In the genomic region with DNA sequence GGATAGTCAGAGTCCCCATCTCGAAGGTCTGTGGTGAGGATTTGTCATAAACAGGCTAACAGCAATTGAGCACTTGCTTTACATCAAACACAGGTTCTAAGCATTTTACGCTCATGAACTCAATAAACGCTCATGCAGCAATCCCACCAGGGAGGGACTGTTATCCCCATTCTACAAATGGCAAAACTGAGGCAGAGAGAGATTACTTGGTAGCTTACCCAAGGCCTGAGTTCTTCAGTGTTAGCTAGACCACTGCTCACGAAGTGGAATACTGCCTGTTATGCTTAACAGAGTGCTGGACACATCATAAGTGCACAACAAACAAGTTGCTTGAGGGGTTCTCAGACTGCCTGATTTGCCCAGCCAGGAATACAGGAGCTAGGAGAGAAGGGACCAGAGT, we compare ENCODE assay signal across 24 cellular contexts. TPM values are rescaled to one million over a fixed set of nuclear protein-coding genes. Genes with fewer than 3 reads are reported as not detected.
DNase-seq lines count a peak whose midpoint lies in the region; ATAC-seq and TF ChIP-seq lines count a peak whose summit lies in the region.
"Had no signal": no experiment of that assay in that cellular context is flagged by ENCODE, and none has a peak within 500 bp of the region (broad histone marks: within the 10 kb centered on the region; RNA-seq: fewer than 3 reads in every experiment).

No MANE protein-coding gene starts in this region.

- POLR2A ChIA-PET in Panc1 (lab: Charles Lee): interaction anchor here (1.0 kb wide), 1 partner anchor 13 kb away, joined by 23 read pairs; no protein-coding TSS in a partner anchor

- H3K27me3 ChIP-seq in GM23248 (replicated peaks; ENCODE audit: insufficient read depth) (no peaks in the 10 kb centered on the region), Panc1 (ENCODE audit: control insufficient read depth, insufficient read depth, low read length) (no peaks in the 10 kb centered on the region)

- ATAC-seq in Panc1 (peak; percentile 19), HG02763 (IDR thresholded peaks at IDR 0.05; ENCODE audit: unreplicated experiment) (no peak)
- no peak for ATAC-seq in stimulated activated effector memory CD8-positive, alpha-beta T cell treated with anti-CD3 and anti-CD28 coated beads, Interleukin-12 subunit alpha, Interleukin-12 subunit beta, amount 100 ng/mL, for 72 hours
- ATAC-seq: SK-N-SH treated with all-trans-retinoic acid at 6 μM for 48 hours, T-cell had no signal

- BruUV-seq in Panc1 (replicated peaks; lab: Mats Ljungman, UMichigan): no TSS peak

- H3K4me1 Mint-ChIP-seq in stimulated activated effector memory CD8-positive, alpha-beta T cell treated with anti-CD3 and anti-CD28 coated beads, Interleukin-12 subunit alpha, Interleukin-12 subunit beta, amount 100 ng/mL, for 72 hours: peaks cover 14% of the 10 kb centered on the region
- H3K4me1 Mint-ChIP-seq: T-cell had no signal

- no peak overlapping the region for H3K4me3 Mint-ChIP-seq in stimulated activated effector memory CD8-positive, alpha-beta T cell treated with anti-CD3 and anti-CD28 coated beads, Interleukin-12 subunit alpha, Interleukin-12 subunit beta, amount 100 ng/mL, for 72 hours
- H3K4me3 Mint-ChIP-seq: T-cell had no signal

- TF ChIP-seq CTCF in Panc1 (IDR thresholded peaks at IDR 0.05) (no peak), GM13977 (IDR thresholded peaks at IDR 0.05; ENCODE audit: extremely low read depth, insufficient read depth, missing control alignments) (no peak)

- intact Hi-C loops in Panc1 (cut with micrococcal nuclease; ENCODE audit: unreplicated experiment) (no loop called here), cardiac septum (cut with DNase I) (no loop called here)

- CTCF ChIA-PET in Panc1 (lab: Charles Lee): no interaction called here

- H3K27ac Mint-ChIP-seq in stimulated activated effector memory CD8-positive, alpha-beta T cell treated with anti-CD3 and anti-CD28 coated beads, Interleukin-12 subunit alpha, Interleukin-12 subunit beta, amount 100 ng/mL, for 72 hours: peak overlapping the region; percentile 32
- H3K27ac Mint-ChIP-seq: T-cell had no signal

- H3K9me3 Mint-ChIP-seq in stimulated activated effector memory CD8-positive, alpha-beta T cell treated with anti-CD3 and anti-CD28 coated beads, Interleukin-12 subunit alpha, Interleukin-12 subunit beta, amount 100 ng/mL, for 72 hours: peaks cover 5% of the 10 kb centered on the region

- H2AFZ ChIP-seq in GM23248: 0 out of 2 replicates have a peak overlapping the region, but pooled peaks have one; percentile 6

- peaks cover 14% of the 10 kb centered on the region for H3K4me1 ChIP-seq in GM23248 (ENCODE audit: insufficient read depth)
- peaks cover 7% of the 10 kb centered on the region; the same call in 1 of the 2 replicates for H3K4me1 ChIP-seq in Panc1 (ENCODE audit: control insufficient read depth, insufficient read depth, low read length)

- peaks cover 9% of the 10 kb centered on the region for H3K36me3 Mint-ChIP-seq in stimulated activated effector memory CD8-positive, alpha-beta T cell treated with anti-CD3 and anti-CD28 coated beads, Interleukin-12 subunit alpha, Interleukin-12 subunit beta, amount 100 ng/mL, for 72 hours
- H3K36me3 Mint-ChIP-seq: T-cell had no signal

- no peak overlapping the region for H3K27ac ChIP-seq in GM23248
- peak overlapping the region; percentile 36; the same call in 1 of the 2 replicates for H3K27ac ChIP-seq in Panc1 (ENCODE audit: low read length)

- DNase-seq in GM23248 (no peak), Panc1 (ENCODE audit: low read depth, low spot score) (no peak), islet precursor cell (peak; percentile 38), putamen (ENCODE audit: low spot score) (no peak), GM13977 (ENCODE audit: low spot score) (no peak), cardiac septum (ENCODE audit: low spot score) (no peak)
- no peak for DNase-seq in stimulated activated effector memory CD8-positive, alpha-beta T cell treated with anti-CD3 and anti-CD28 coated beads, Interleukin-12 subunit alpha, Interleukin-12 subunit beta, amount 100 ng/mL, for 72 hours (ENCODE audit: low spot score in 2 of 2)
- DNase-seq: DMS 273 treated with DMSO at 0.1 percent for 48 hours, GDM1, Karpas-422, MM.1S, NCI-H1092, NCI-H146, NCI-H2081, NCI-H2171 treated with DMSO at 0.1 percent for 48 hours, NCI-H446, NCI-H774, RPMI8226, SHP77 treated with DMSO at 0.1 percent for 48 hours, T-cell had no signal

- in situ Hi-C loops in GM23248 (cut with MboI): no loop called here
- in situ Hi-C loops in Panc1 (cut with HindIII; ENCODE audit: low pct_unique_long_range_greater_than_20kb, low sequenced_read_pairs): no loop called here
- in situ Hi-C loops in GM13977 (cut with MboI; ENCODE audit: low pct_unique_long_range_greater_than_20kb, low sequenced_read_pairs, unreplicated experiment): no loop called here

- H3K9me2 ChIP-seq in GM23248 (ENCODE audit: insufficient read depth): no peaks in the 10 kb centered on the region

- 97 to 98% methylated on average over 4 of the region's 4 CpGs for WGBS in GM23248 (ENCODE audit: low coverage in 1 of 2, low lambda C conversion rate in 2 of 2, missing lambda C conversion rate in 2 of 2), 2 experiments

- H3K36me3 ChIP-seq in GM23248 (ENCODE audit: low read depth) (no peaks in the 10 kb centered on the region), Panc1 (ENCODE audit: control insufficient read depth, insufficient read depth, low read length) (no peaks in the 10 kb centered on the region)
- H3K36me3 ChIP-seq: HAP-1 had no signal

- no peaks in the 10 kb centered on the region for H3K9me3 ChIP-seq in GM23248 (ENCODE audit: low read depth)
- no peaks in the 10 kb centered on the region for H3K9me3 ChIP-seq in Panc1 (ENCODE audit: control insufficient read depth, insufficient read depth, low read depth, low read length)
- H3K9me3 ChIP-seq: HAP-1 had no signal

- no peaks in the 10 kb centered on the region for H3K79me2 ChIP-seq in GM23248 (ENCODE audit: insufficient read depth)

- H3K9ac ChIP-seq in GM23248: no peak overlapping the region

- H3K4me3 ChIP-seq in GM23248 (no peak overlapping the region), Panc1 (ENCODE audit: low read depth in 2 of 2, low read length in 2 of 2) (no peak overlapping the region)
- H3K4me3 ChIP-seq: HAP-1 had no signal

- peaks cover 11% of the 10 kb centered on the region for H3F3A ChIP-seq in GM23248 (ENCODE audit: insufficient read depth)

- no peaks in the 10 kb centered on the region for H4K20me1 ChIP-seq in GM23248 (ENCODE audit: insufficient read depth)

- H3K4me2 ChIP-seq in GM23248 (ENCODE audit: unreplicated experiment): no peak overlapping the region

RNA-seq across cellular contexts. Expression of a gene that starts 23.7 kb away (rescaled TPM):
- not detected in 2 replicates for total RNA-seq in GM23248 (2014; rRNA removed; shearing (Covaris generic))
- not detected in 2 replicates for polyA plus RNA-seq in GM23248 (2016; fragmentation: Nextera tagmentation; extraction: Ambion mirVana)
- total RNA-seq in Panc1 (2021; ENCODE audit: unreplicated experiment): not detected
- polyA plus RNA-seq in Panc1 (2012; ENCODE audit: insufficient read length): not detected
- total RNA-seq in cardiac septum: not detected
- total RNA-seq: OCI-LY7, T-cell had no signal

RNA-seq across cellular contexts. Expression of a gene that starts 48.9 kb away (rescaled TPM):
- total RNA-seq in GM23248 (2014; rRNA removed; shearing (Covaris generic)): 31.5 and 31.6 TPM in 2 replicates
- 21.6 and 24.0 TPM in 2 replicates for polyA plus RNA-seq in GM23248 (2016; fragmentation: Nextera tagmentation; extraction: Ambion mirVana)
- total RNA-seq in Panc1 (2021; ENCODE audit: unreplicated experiment) (1.6 TPM), cardiac septum (5.2 TPM)
- 3.1 TPM for polyA plus RNA-seq in Panc1 (2012; ENCODE audit: insufficient read length)
- total RNA-seq: OCI-LY7 had no signal
